29 cellular contexts compared by ENCODE assay signal in genomic region chr18:64294967-64295366, GRCh38.
"Had no signal": no experiment of that assay in that cellular context is flagged by ENCODE, and none has a peak within 500 bp of the region (broad histone marks: within the 10 kb centered on the region; RNA-seq: fewer than 3 reads in every experiment).

No MANE protein-coding gene starts in this region.

- DNase-seq: activated B cell treated with CpG ODN at 0.5 μM for 24 hours; activated CD4-positive, alpha-beta memory T cell treated with anti-CD3 and anti-CD28 coated beads for 36 hours; activated CD4-positive, alpha-beta T cell treated with anti-CD3 and anti-CD28 coated beads for 48 hours; activated CD8-positive, alpha-beta memory T cell treated with anti-CD3 and anti-CD28 coated beads, Interleukin-2, amount 50 U/mL, for 48 hours; activated gamma-delta T cell; activated naive CD4-positive, alpha-beta T cell; activated naive CD4-positive, alpha-beta T cell treated with anti-CD3 and anti-CD28 coated beads, Interleukin-2, amount 10 ng/mL, durations not matched to agents 7 days and 5 days; activated naive CD8-positive, alpha-beta T cell treated with anti-CD3 and anti-CD28 coated beads, Interleukin-2, amount 10 ng/mL, durations not matched to agents 7 days and 5 days; activated T-cell treated with anti-CD3 and anti-CD28 coated beads for 4 hours; activated T-cell treated with anti-CD3 and anti-CD28 coated beads, Interleukin-2, amount 50 U/mL, for 24 hours; activated T-cell treated with anti-CD3 and anti-CD28 coated beads, Interleukin-2, amount 50 U/mL, for 72 hours; central memory CD4-positive, alpha-beta T cell; cerebellar nuclear complex; colonic mucosa; effector CD8-positive, alpha-beta T cell; esophagus squamous epithelium; foreskin melanocyte; heart right ventricle; T-helper 2 cell; WERI-Rb-1 had no signal

- H3K27ac ChIP-seq: ascending aorta, breast epithelium, cardiac muscle cell, colonic mucosa, epithelial cell of prostate, esophagus squamous epithelium, gastroesophageal sphincter, heart right ventricle, WERI-Rb-1 had no signal

- ATAC-seq: activated CD4-positive, CD25-positive, alpha-beta regulatory T cell treated with anti-CD3 and anti-CD28 coated beads, Interleukin-2, amount 50 U/mL, for 24 hours; activated naive CD4-positive, alpha-beta T cell treated with anti-CD3 and anti-CD28 coated beads, Interleukin-2, amount 50 U/mL, for 72 hours; activated T-cell treated with anti-CD3 and anti-CD28 coated beads, Interleukin-2, amount 50 U/mL, for 72 hours; gastroesophageal sphincter; heart right ventricle had no signal

- H3K27me3 Mint-ChIP-seq: activated B cell treated with CpG ODN at 0.5 μM for 24 hours; activated CD4-positive, alpha-beta memory T cell treated with anti-CD3 and anti-CD28 coated beads for 36 hours; activated naive CD4-positive, alpha-beta T cell treated with anti-CD3 and anti-CD28 coated beads, Interleukin-2, amount 10 ng/mL, durations not matched to agents 7 days and 5 days; activated naive CD8-positive, alpha-beta T cell treated with anti-CD3 and anti-CD28 coated beads, Interleukin-2, amount 10 ng/mL, durations not matched to agents 7 days and 5 days; activated T-cell treated with anti-CD3 and anti-CD28 coated beads, Interleukin-2, amount 50 U/mL, for 24 hours; brain had no signal

- H3K9me3 ChIP-seq: ascending aorta, breast epithelium, colonic mucosa, esophagus squamous epithelium, gastroesophageal sphincter, heart right ventricle had no signal

- H3K36me3 Mint-ChIP-seq: activated CD4-positive, alpha-beta memory T cell treated with anti-CD3 and anti-CD28 coated beads for 36 hours; activated naive CD4-positive, alpha-beta T cell treated with anti-CD3 and anti-CD28 coated beads, Interleukin-2, amount 10 ng/mL, durations not matched to agents 7 days and 5 days; activated naive CD4-positive, alpha-beta T cell treated with anti-CD3 and anti-CD28 coated beads, Interleukin-2, amount 50 U/mL, for 72 hours; activated naive CD8-positive, alpha-beta T cell treated with anti-CD3 and anti-CD28 coated beads, Interleukin-2, amount 10 ng/mL, durations not matched to agents 7 days and 5 days; brain had no signal

- H3K4me3 Mint-ChIP-seq: activated B cell treated with CpG ODN at 0.5 μM for 24 hours; activated CD4-positive, alpha-beta memory T cell treated with anti-CD3 and anti-CD28 coated beads for 36 hours; activated naive CD4-positive, alpha-beta T cell treated with anti-CD3 and anti-CD28 coated beads, Interleukin-2, amount 10 ng/mL, durations not matched to agents 7 days and 5 days; activated naive CD8-positive, alpha-beta T cell treated with anti-CD3 and anti-CD28 coated beads, Interleukin-2, amount 10 ng/mL, durations not matched to agents 7 days and 5 days; activated T-cell treated with anti-CD3 and anti-CD28 coated beads, Interleukin-2, amount 50 U/mL, for 24 hours; activated T-cell treated with anti-CD3 and anti-CD28 coated beads, Interleukin-2, amount 50 U/mL, for 72 hours; brain had no signal

- H3K27ac Mint-ChIP-seq: activated B cell treated with CpG ODN at 0.5 μM for 24 hours; activated CD4-positive, alpha-beta memory T cell treated with anti-CD3 and anti-CD28 coated beads for 36 hours; activated naive CD4-positive, alpha-beta T cell treated with anti-CD3 and anti-CD28 coated beads, Interleukin-2, amount 10 ng/mL, durations not matched to agents 7 days and 5 days; activated naive CD4-positive, alpha-beta T cell treated with anti-CD3 and anti-CD28 coated beads, Interleukin-2, amount 50 U/mL, for 72 hours; activated naive CD8-positive, alpha-beta T cell treated with anti-CD3 and anti-CD28 coated beads, Interleukin-2, amount 10 ng/mL, durations not matched to agents 7 days and 5 days; activated T-cell treated with anti-CD3 and anti-CD28 coated beads, Interleukin-2, amount 50 U/mL, for 24 hours; activated T-cell treated with anti-CD3 and anti-CD28 coated beads, Interleukin-2, amount 50 U/mL, for 72 hours; brain had no signal

- H3K4me1 ChIP-seq: ascending aorta, breast epithelium, colonic mucosa, esophagus squamous epithelium, gastroesophageal sphincter, heart right ventricle had no signal

- H3K4me1 Mint-ChIP-seq: activated B cell treated with CpG ODN at 0.5 μM for 24 hours; activated naive CD4-positive, alpha-beta T cell treated with anti-CD3 and anti-CD28 coated beads, Interleukin-2, amount 10 ng/mL, durations not matched to agents 7 days and 5 days; activated naive CD8-positive, alpha-beta T cell treated with anti-CD3 and anti-CD28 coated beads, Interleukin-2, amount 10 ng/mL, durations not matched to agents 7 days and 5 days; brain had no signal

- H3K36me3 ChIP-seq: ascending aorta, breast epithelium, cardiac muscle cell, colonic mucosa, esophagus squamous epithelium, gastroesophageal sphincter, heart right ventricle, WERI-Rb-1 had no signal

- H3K9me3 Mint-ChIP-seq: activated B cell treated with CpG ODN at 0.5 μM for 24 hours; activated CD4-positive, alpha-beta memory T cell treated with anti-CD3 and anti-CD28 coated beads for 36 hours; activated naive CD4-positive, alpha-beta T cell treated with anti-CD3 and anti-CD28 coated beads, Interleukin-2, amount 10 ng/mL, durations not matched to agents 7 days and 5 days; activated naive CD8-positive, alpha-beta T cell treated with anti-CD3 and anti-CD28 coated beads, Interleukin-2, amount 10 ng/mL, durations not matched to agents 7 days and 5 days; activated T-cell treated with anti-CD3 and anti-CD28 coated beads, Interleukin-2, amount 50 U/mL, for 72 hours; brain had no signal

- H3K27me3 ChIP-seq: ascending aorta, breast epithelium, cardiac muscle cell, colonic mucosa, esophagus squamous epithelium, gastroesophageal sphincter, heart right ventricle had no signal

- H3K4me3 ChIP-seq: ascending aorta, breast epithelium, cardiac muscle cell, colonic mucosa, esophagus squamous epithelium, gastroesophageal sphincter, heart right ventricle had no signal

- FAIRE-seq: endothelial cell of umbilical vein had no signal
